In the genomic region with DNA sequence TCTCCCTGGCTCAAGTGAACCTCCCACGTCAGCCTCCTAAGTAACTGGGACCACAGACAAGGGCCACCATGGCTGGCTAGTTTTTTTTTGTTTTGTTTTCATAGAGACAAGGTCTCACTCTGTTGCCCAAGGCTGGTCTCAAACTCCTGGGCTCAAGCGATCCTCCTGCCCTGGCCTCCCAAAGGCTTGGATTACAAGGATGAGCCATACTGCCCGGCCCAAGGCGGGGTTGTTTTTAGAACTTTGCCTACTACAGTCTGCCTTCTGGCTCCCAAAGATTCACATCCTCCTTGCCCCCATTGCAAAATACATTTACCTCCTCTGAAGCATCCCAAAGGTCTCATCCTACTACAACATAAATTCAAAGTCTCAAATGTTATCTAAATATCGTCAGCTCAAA, we compare ENCODE assay signal across 29 cellular contexts. TPM values are rescaled to one million over a fixed set of nuclear protein-coding genes. Genes with fewer than 3 reads are reported as not detected.
"Had no signal": no experiment of that assay in that cellular context is flagged by ENCODE, and none has a peak within 500 bp of the region (broad histone marks: within the 10 kb centered on the region; RNA-seq: fewer than 3 reads in every experiment).

No MANE protein-coding gene starts in this region.

- H3K27me3 ChIP-seq: esophagus squamous epithelium, hepatocyte, neutrophil, pancreas, sigmoid colon, tibial nerve, upper lobe of left lung, uterus had no signal

- H3K4me3 ChIP-seq: esophagus squamous epithelium, hepatocyte, lung, mucosa of descending colon, pancreas, sigmoid colon, thoracic aorta, tibial nerve, upper lobe of left lung, uterus had no signal

- H3K4me2 ChIP-seq: hepatocyte had no signal

- H3K36me3 ChIP-seq: esophagus squamous epithelium, neutrophil, pancreas, sigmoid colon, thoracic aorta, tibial nerve, upper lobe of left lung, uterus had no signal

- H3K9me3 ChIP-seq: esophagus squamous epithelium, mucosa of descending colon, neutrophil, pancreas, sigmoid colon, thoracic aorta, upper lobe of left lung, uterus had no signal

- H3K36me3 Mint-ChIP-seq: mesothelial cell of epicardium; natural killer cell treated with Interleukin-12 subunit alpha and Interleukin-12 subunit beta and Interleukin-15 and Interleukin-18, amount 100 ng/mL, for 72 hours; stimulated activated memory B cell treated with anti-CD40 and anti-IgM and Interleukin-4, amounts not matched to agents 10 μg/mL and 1 μg/mL and 100 μg/mL, for 72 hours had no signal

- FAIRE-seq: colon, endometrium, pancreas had no signal

- H3K4me1 Mint-ChIP-seq: memory B cell; mesothelial cell of epicardium; naive B cell; neural crest cell; stimulated activated memory B cell treated with anti-CD40 and anti-IgM and Interleukin-4, amounts not matched to agents 10 μg/mL and 1 μg/mL and 100 μg/mL, for 72 hours had no signal

- H3K27ac ChIP-seq: esophagus squamous epithelium, hepatocyte, neutrophil, pancreas, sigmoid colon, thoracic aorta, tibial nerve, upper lobe of left lung, uterus had no signal

- ATAC-seq: mucosa of descending colon; natural killer cell treated with Interleukin-12 subunit alpha and Interleukin-12 subunit beta and Interleukin-15 and Interleukin-18, amount 100 ng/mL, for 72 hours; pancreas; stimulated activated memory B cell treated with anti-CD40 and anti-IgM and Interleukin-4, amounts not matched to agents 10 μg/mL and 1 μg/mL and 100 μg/mL, for 72 hours; stimulated activated naive CD8-positive, alpha-beta T cell treated with anti-CD3 and anti-CD28 coated beads, Interleukin-15, Interleukin-2, amounts not matched to agents 100 U/mL and 50 U/mL, for 24 hours had no signal

- H3K27me3 Mint-ChIP-seq: natural killer cell treated with Interleukin-12 subunit alpha and Interleukin-12 subunit beta and Interleukin-15 and Interleukin-18, amount 100 ng/mL, for 72 hours; progenitor cell of endocrine pancreas had no signal

- H3K79me2 ChIP-seq: hepatocyte had no signal

- H3K4me3 Mint-ChIP-seq: dendritic cell treated with granulocyte-macrophage colony-stimulating factor and Interleukin-4, amounts not matched to agents 40 ng/mL and 50 ng/mL, for 4 days; memory B cell; mesothelial cell of epicardium; naive B cell; natural killer cell treated with Interleukin-12 subunit alpha and Interleukin-12 subunit beta and Interleukin-15 and Interleukin-18, amount 100 ng/mL, for 72 hours; neural crest cell; stimulated activated memory B cell treated with anti-CD40 and anti-IgM and Interleukin-4, amounts not matched to agents 10 μg/mL and 1 μg/mL and 100 μg/mL, for 72 hours had no signal

- H3K4me1 ChIP-seq: esophagus squamous epithelium, pancreas, sigmoid colon, tibial nerve, upper lobe of left lung, uterus had no signal

- H2AFZ ChIP-seq: hepatocyte had no signal

- DNase-seq: caudate nucleus; cerebellar nuclear complex; effector memory CD4-positive, alpha-beta T cell; erythroblast; esophagus squamous epithelium; foreskin melanocyte; kidney glomerular epithelial cell; mucosa of descending colon; naive B cell; pancreas; sigmoid colon; stimulated activated CD4-positive, alpha-beta T cell treated with anti-CD3 and anti-CD28 coated beads, Interleukin-4, amount 100 ng/mL, for 4 hours; stimulated activated naive CD8-positive, alpha-beta T cell treated with anti-CD3 and anti-CD28 coated beads, Interleukin-15, Interleukin-2, amounts not matched to agents 100 U/mL and 50 U/mL, for 24 hours; uterus had no signal

- H3K27ac Mint-ChIP-seq: dendritic cell treated with granulocyte-macrophage colony-stimulating factor and Interleukin-4, amounts not matched to agents 40 ng/mL and 50 ng/mL, for 4 days; memory B cell; mesothelial cell of epicardium; natural killer cell treated with Interleukin-12 subunit alpha and Interleukin-12 subunit beta and Interleukin-15 and Interleukin-18, amount 100 ng/mL, for 72 hours; progenitor cell of endocrine pancreas; stimulated activated memory B cell treated with anti-CD40 and anti-IgM and Interleukin-4, amounts not matched to agents 10 μg/mL and 1 μg/mL and 100 μg/mL, for 72 hours had no signal

- H3K9me3 Mint-ChIP-seq: dendritic cell treated with granulocyte-macrophage colony-stimulating factor and Interleukin-4, amounts not matched to agents 40 ng/mL and 50 ng/mL, for 4 days; memory B cell; mesothelial cell of epicardium; naive B cell; natural killer cell treated with Interleukin-12 subunit alpha and Interleukin-12 subunit beta and Interleukin-15 and Interleukin-18, amount 100 ng/mL, for 72 hours; stimulated activated memory B cell treated with anti-CD40 and anti-IgM and Interleukin-4, amounts not matched to agents 10 μg/mL and 1 μg/mL and 100 μg/mL, for 72 hours had no signal

RNA-seq across cellular contexts. Expression of gene PHOSPHO1, which starts 49.5 kb away (rescaled TPM):
- total RNA-seq: hepatocyte; natural killer cell treated with Interleukin-12 subunit alpha and Interleukin-12 subunit beta and Interleukin-15 and Interleukin-18, amount 100 ng/mL, for 72 hours; neural crest cell; progenitor cell of endocrine pancreas; sigmoid colon had no signal
